26 cellular contexts compared by ENCODE assay signal in genomic region chr10:43771675-43772074, GRCh38.
"Had no signal": no experiment of that assay in that cellular context is flagged by ENCODE, and none has a peak within 500 bp of the region (broad histone marks: within the 10 kb centered on the region; RNA-seq: fewer than 3 reads in every experiment).

No MANE protein-coding gene starts in this region.

- H3K27ac ChIP-seq: stomach, testis, thoracic aorta, thyroid gland, tibial artery, tibial nerve, transverse colon, upper lobe of left lung, upper lobe of right lung, uterus, vagina had no signal

- H3K36me3 ChIP-seq: stomach, thoracic aorta, thyroid gland, tibial artery, tibial nerve, transverse colon, upper lobe of left lung, upper lobe of right lung, uterus, vagina had no signal

- H3K27me3 ChIP-seq: stomach, testis, thyroid gland, tibial artery, tibial nerve, transverse colon, upper lobe of left lung, upper lobe of right lung, vagina had no signal

- H3K9me3 ChIP-seq: testis, thyroid gland, transverse colon, upper lobe of right lung, vagina had no signal

- H3K4me1 ChIP-seq: testis, thyroid gland, tibial artery, tibial nerve, transverse colon, upper lobe of right lung, uterus, vagina had no signal

- ATAC-seq: stimulated activated effector memory CD8-positive, alpha-beta T cell treated with anti-CD3 and anti-CD28 coated beads, Interleukin-12 subunit alpha, Interleukin-12 subunit beta, amount 100 ng/mL, for 72 hours; stimulated activated memory B cell treated with anti-CD40 and anti-IgM and Interleukin-4, amounts not matched to agents 10 μg/mL and 1 μg/mL and 100 μg/mL, for 72 hours; stimulated activated naive B cell treated with anti-CD40 and anti-IgM and Interleukin-4, amounts not matched to agents 10 μg/mL and 1 μg/mL and 100 μg/mL, for 72 hours; stimulated activated naive CD8-positive, alpha-beta T cell treated with anti-CD3 and anti-CD28 coated beads, Interleukin-15, amount 100 ng/mL, for 72 hours; stimulated activated naive CD8-positive, alpha-beta T cell treated with anti-CD3 and anti-CD28 coated beads, Interleukin-15, Interleukin-2, amounts not matched to agents 100 U/mL and 50 U/mL, for 24 hours; upper lobe of right lung had no signal

- FAIRE-seq: urothelium cell line had no signal

- DNase-seq: stimulated activated CD4-positive, alpha-beta T cell treated with anti-CD3 and anti-CD28 coated beads, Interleukin-2, amount 100 ng/mL, for 48 hours; stimulated activated CD4-positive, alpha-beta T cell treated with anti-CD3 and anti-CD28 coated beads, Interleukin-4, amount 100 ng/mL, for 1 hour; stimulated activated CD4-positive, alpha-beta T cell treated with anti-CD3 and anti-CD28 coated beads, Interleukin-4, amount 100 ng/mL, for 24 hours; stimulated activated CD4-positive, alpha-beta T cell treated with anti-CD3 and anti-CD28 coated beads, Interleukin-4, amount 100 ng/mL, for 4 hours; stimulated activated CD8-positive, alpha-beta memory T cell treated with anti-CD3 and anti-CD28 coated beads, Interleukin-4, amount 100 ng/mL, for 48 hours; stimulated activated naive B cell treated with anti-CD40 and anti-IgM and Interleukin-4, amounts not matched to agents 10 μg/mL and 1 μg/mL and 100 μg/mL, for 72 hours; stimulated activated naive CD4-positive, alpha-beta T cell; stimulated activated naive CD4-positive, alpha-beta T cell treated with Interleukin-2 at 50 U/mL for 16 hours; stimulated activated naive CD8-positive, alpha-beta T cell treated with anti-CD3 and anti-CD28 coated beads, Interleukin-15, amount 100 ng/mL, for 72 hours; stimulated activated naive CD8-positive, alpha-beta T cell treated with anti-CD3 and anti-CD28 coated beads, Interleukin-15, Interleukin-2, amounts not matched to agents 100 U/mL and 50 U/mL, for 24 hours; stomach; substantia nigra; testis; thyroid gland; tibial artery; transverse colon; trophoblast cell; upper lobe of left lung; upper lobe of right lung; uterus had no signal

- H3K4me3 ChIP-seq: stomach, testis, thoracic aorta, thyroid gland, tibial artery, tibial nerve, transverse colon, upper lobe of left lung, upper lobe of right lung, uterus, vagina had no signal
